In the genomic region with DNA sequence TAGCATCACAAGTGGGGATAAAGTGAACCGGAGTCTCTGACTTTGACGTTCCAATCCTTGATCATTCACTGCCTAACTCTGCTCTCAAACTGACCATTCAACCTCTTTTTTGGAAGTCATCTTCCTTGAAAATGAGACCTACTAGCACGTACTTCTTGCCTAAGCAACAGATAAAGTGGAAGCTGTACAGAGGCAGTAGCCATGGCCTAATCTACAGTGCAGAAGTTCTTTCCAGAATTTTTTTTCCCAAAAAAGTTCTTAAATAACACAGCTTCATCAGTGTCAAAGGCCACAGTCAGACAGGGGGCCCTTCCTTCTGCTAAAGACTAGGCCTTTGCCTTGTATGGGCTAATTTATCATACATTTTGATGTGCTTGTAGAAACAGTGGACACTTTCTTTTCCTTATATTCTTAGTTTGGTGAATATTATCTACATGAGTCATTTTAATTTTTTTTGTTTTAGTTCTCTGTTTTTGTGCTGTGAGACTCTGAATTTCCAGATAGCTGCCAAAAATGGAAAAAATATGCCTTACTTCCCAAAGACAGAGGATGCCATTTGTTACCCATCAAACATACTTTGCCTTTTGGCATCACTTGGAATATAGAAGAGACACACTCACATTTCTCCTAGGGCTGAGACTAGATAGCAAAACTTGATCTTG, we compare ENCODE assay signal across 1 cellular context.
TF ChIP-seq lines count a peak whose summit lies in the region.

No MANE protein-coding gene starts in this region.

TF ChIP-seq in SK-N-SH treated with all-trans-retinoic acid at 6 μM for 48 hours, 23 proteins besides CTCF, POLR2A, EP300 and RAD21 (continued from another document):
- TF ChIP-seq, protein P1, sequence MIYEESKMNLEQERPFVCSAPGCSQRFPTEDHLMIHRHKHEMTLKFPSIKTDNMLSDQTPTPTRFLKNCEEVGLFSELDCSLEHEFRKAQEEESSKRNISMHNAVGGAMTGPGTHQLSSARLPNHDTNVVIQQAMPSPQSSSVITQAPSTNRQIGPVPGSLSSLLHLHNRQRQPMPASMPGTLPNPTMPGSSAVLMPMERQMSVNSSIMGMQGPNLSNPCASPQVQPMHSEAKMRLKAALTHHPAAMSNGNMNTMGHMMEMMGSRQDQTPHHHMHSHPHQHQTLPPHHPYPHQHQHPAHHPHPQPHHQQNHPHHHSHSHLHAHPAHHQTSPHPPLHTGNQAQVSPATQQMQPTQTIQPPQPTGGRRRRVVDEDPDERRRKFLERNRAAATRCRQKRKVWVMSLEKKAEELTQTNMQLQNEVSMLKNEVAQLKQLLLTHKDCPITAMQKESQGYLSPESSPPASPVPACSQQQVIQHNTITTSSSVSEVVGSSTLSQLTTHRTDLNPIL (CRISPR knock-in tag; IDR thresholded peaks at IDR 0.05; ENCODE audit: low read depth), result no peak
- TF ChIP-seq, protein P2, sequence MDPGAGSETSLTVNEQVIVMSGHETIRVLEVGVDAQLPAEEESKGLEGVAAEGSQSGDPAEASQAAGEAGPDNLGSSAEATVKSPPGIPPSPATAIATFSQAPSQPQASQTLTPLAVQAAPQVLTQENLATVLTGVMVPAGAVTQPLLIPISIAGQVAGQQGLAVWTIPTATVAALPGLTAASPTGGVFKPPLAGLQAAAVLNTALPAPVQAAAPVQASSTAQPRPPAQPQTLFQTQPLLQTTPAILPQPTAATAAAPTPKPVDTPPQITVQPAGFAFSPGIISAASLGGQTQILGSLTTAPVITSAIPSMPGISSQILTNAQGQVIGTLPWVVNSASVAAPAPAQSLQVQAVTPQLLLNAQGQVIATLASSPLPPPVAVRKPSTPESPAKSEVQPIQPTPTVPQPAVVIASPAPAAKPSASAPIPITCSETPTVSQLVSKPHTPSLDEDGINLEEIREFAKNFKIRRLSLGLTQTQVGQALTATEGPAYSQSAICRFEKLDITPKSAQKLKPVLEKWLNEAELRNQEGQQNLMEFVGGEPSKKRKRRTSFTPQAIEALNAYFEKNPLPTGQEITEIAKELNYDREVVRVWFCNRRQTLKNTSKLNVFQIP (CRISPR knock-in tag; IDR thresholded peaks at IDR 0.05; ENCODE audit: borderline replicate concordance, low read depth), result no peak
- TF ChIP-seq, protein P3, sequence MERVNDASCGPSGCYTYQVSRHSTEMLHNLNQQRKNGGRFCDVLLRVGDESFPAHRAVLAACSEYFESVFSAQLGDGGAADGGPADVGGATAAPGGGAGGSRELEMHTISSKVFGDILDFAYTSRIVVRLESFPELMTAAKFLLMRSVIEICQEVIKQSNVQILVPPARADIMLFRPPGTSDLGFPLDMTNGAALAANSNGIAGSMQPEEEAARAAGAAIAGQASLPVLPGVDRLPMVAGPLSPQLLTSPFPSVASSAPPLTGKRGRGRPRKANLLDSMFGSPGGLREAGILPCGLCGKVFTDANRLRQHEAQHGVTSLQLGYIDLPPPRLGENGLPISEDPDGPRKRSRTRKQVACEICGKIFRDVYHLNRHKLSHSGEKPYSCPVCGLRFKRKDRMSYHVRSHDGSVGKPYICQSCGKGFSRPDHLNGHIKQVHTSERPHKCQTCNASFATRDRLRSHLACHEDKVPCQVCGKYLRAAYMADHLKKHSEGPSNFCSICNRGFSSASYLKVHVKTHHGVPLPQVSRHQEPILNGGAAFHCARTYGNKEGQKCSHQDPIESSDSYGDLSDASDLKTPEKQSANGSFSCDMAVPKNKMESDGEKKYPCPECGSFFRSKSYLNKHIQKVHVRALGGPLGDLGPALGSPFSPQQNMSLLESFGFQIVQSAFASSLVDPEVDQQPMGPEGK (CRISPR knock-in tag; IDR thresholded peaks at IDR 0.05; ENCODE audit: borderline replicate concordance), result no peak
- TF ChIP-seq SNAI2 (CRISPR knock-in tag; IDR thresholded peaks at IDR 0.05), result no peak
- no peak for TF ChIP-seq ESRRG (CRISPR knock-in tag; IDR thresholded peaks at IDR 0.05)
- no peak for TF ChIP-seq ZNF70 (CRISPR knock-in tag; IDR thresholded peaks at IDR 0.05)
- no peak for TF ChIP-seq BACH2 (CRISPR knock-in tag; IDR thresholded peaks at IDR 0.05; ENCODE audit: borderline replicate concordance)
- no peak for TF ChIP-seq OSR1 (CRISPR knock-in tag; IDR thresholded peaks at IDR 0.05)
- TF ChIP-seq GLIS3 (CRISPR knock-in tag; IDR thresholded peaks at IDR 0.05), result no peak
- TF ChIP-seq TCF4 (CRISPR knock-in tag; IDR thresholded peaks at IDR 0.05; ENCODE audit: borderline replicate concordance), result no peak
- TF ChIP-seq ZNF565 (CRISPR knock-in tag; conservative IDR thresholded peaks at IDR 0.05; ENCODE audit: low read depth), result no peak
- TF ChIP-seq ZNF8 (CRISPR knock-in tag; IDR thresholded peaks at IDR 0.05), result no peak
- no peak for TF ChIP-seq ZFP30 (CRISPR knock-in tag; IDR thresholded peaks at IDR 0.05)
- no peak for TF ChIP-seq RARB (CRISPR knock-in tag; IDR thresholded peaks at IDR 0.05)
- no peak for TF ChIP-seq ARNTL (CRISPR knock-in tag; IDR thresholded peaks at IDR 0.05; ENCODE audit: borderline replicate concordance, low read depth)
- TF ChIP-seq, protein P4, sequence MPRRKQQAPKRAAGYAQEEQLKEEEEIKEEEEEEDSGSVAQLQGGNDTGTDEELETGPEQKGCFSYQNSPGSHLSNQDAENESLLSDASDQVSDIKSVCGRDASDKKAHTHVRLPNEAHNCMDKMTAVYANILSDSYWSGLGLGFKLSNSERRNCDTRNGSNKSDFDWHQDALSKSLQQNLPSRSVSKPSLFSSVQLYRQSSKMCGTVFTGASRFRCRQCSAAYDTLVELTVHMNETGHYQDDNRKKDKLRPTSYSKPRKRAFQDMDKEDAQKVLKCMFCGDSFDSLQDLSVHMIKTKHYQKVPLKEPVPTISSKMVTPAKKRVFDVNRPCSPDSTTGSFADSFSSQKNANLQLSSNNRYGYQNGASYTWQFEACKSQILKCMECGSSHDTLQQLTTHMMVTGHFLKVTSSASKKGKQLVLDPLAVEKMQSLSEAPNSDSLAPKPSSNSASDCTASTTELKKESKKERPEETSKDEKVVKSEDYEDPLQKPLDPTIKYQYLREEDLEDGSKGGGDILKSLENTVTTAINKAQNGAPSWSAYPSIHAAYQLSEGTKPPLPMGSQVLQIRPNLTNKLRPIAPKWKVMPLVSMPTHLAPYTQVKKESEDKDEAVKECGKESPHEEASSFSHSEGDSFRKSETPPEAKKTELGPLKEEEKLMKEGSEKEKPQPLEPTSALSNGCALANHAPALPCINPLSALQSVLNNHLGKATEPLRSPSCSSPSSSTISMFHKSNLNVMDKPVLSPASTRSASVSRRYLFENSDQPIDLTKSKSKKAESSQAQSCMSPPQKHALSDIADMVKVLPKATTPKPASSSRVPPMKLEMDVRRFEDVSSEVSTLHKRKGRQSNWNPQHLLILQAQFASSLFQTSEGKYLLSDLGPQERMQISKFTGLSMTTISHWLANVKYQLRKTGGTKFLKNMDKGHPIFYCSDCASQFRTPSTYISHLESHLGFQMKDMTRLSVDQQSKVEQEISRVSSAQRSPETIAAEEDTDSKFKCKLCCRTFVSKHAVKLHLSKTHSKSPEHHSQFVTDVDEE (CRISPR knock-in tag; IDR thresholded peaks at IDR 0.05), result no peak
- TF ChIP-seq, protein P5, sequence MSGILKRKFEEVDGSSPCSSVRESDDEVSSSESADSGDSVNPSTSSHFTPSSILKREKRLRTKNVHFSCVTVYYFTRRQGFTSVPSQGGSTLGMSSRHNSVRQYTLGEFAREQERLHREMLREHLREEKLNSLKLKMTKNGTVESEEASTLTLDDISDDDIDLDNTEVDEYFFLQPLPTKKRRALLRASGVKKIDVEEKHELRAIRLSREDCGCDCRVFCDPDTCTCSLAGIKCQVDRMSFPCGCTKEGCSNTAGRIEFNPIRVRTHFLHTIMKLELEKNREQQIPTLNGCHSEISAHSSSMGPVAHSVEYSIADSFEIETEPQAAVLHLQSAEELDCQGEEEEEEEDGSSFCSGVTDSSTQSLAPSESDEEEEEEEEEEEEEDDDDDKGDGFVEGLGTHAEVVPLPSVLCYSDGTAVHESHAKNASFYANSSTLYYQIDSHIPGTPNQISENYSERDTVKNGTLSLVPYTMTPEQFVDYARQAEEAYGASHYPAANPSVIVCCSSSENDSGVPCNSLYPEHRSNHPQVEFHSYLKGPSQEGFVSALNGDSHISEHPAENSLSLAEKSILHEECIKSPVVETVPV (CRISPR knock-in tag; IDR thresholded peaks at IDR 0.05), result no peak
